In genomic region chr22:20857838-20858614, GRCh38 we compare ENCODE assay signal across 1 cellular context.
A peak's percentile ranks its signal among the peaks of the same experiment; 100 is the strongest.
TF ChIP-seq lines count a peak whose summit lies in the region.

No MANE protein-coding gene starts in this region.

TF ChIP-seq in IMR-90, 13 proteins besides CTCF, POLR2A, EP300 and RAD21:
- TF ChIP-seq MAZ (IDR thresholded peaks at IDR 0.05; ENCODE audit: borderline replicate concordance, low read depth, low read length) (peak; percentile 90), BHLHE40 (IDR thresholded peaks at IDR 0.05; ENCODE audit: low read depth, low read length) (no peak), RCOR1 (IDR thresholded peaks at IDR 0.05; ENCODE audit: insufficient replicate concordance, low read length) (no peak), NFE2L2 (IDR thresholded peaks at IDR 0.05; ENCODE audit: low read depth, low read length) (no peak)
TF ChIP-seq in IMR-90: peak in this region for 1.
